Comparison of ENCODE assay signal across 10 cellular contexts in the genomic region with DNA sequence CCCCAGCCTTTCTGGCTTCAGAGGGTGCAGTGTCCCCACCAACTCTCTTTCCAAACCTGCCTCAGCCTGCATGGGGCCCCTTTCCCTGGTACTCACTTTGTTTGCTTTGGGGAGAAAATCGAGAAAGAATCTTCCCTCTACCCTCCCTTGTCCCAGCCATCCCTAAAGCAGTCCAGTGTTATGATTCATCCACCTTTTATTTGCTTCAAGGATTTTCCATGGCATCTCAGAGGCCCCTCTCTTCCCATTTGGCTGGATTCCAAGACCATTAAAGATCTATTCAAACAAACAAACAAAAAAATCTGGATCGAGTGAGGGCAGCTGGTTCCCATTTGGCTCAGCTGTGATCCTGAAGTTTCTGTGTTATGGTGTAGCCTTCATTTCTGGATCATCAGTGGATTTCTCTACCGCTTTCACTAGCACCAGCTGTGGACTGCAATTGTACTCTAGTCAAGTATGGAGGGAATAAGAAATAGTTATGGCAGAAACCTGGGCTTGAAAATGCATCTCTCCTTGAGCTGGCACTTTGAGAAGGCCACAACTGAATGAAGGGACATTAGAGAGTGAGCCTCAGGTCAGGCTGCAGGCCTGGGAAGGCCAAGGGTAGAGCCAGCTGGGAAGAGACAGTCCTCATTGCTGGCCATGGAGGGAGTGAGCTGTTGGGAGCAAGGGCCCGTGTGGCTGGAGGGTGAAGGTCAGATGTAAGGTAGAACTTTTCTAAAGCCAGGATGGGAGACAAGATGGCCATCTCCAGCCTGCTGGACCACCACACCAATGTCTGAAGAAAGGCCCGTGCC. TPM values are rescaled to one million over a fixed set of nuclear protein-coding genes. Genes with fewer than 3 reads are reported as not detected.
DNase-seq lines count a peak whose midpoint lies in the region; ATAC-seq, FAIRE-seq and TF ChIP-seq lines count a peak whose summit lies in the region.
"Had no signal": no experiment of that assay in that cellular context is flagged by ENCODE, and none has a peak within 500 bp of the region (broad histone marks: within the 10 kb centered on the region; RNA-seq: fewer than 3 reads in every experiment).

No MANE protein-coding gene starts in this region.

- intact Hi-C loops in right cardiac atrium (cut with DNase I), result no loop called here

- ATAC-seq in GM21367 (IDR thresholded peaks at IDR 0.05; ENCODE audit: unreplicated experiment), result no peak
- ATAC-seq in right cardiac atrium, result no peak
- ATAC-seq: lower lobe of right lung had no signal

- no peak overlapping the region for H2AFZ ChIP-seq in keratinocyte (ENCODE audit: control insufficient read depth, low read length)

- H4K20me1 ChIP-seq in keratinocyte (ENCODE audit: control insufficient read depth, extremely low read depth, insufficient read depth, low read length), result no peaks in the 10 kb centered on the region

- DNase-seq in DMS153 (lab: John Stamatoyannopoulos, UW), result peak; percentile 70
- peak; percentile 81 for DNase-seq in NCI-H1105 treated with DMSO at 0.1 percent for 48 hours (lab: John Stamatoyannopoulos, UW)
- peak; percentile 80 for DNase-seq in adipocyte (ENCODE audit: low read depth)
- no peak for DNase-seq in keratinocyte (ENCODE audit: low read depth, low spot score)
- no peak for DNase-seq in activated naive CD4-positive, alpha-beta T cell treated with Interleukin-2 at 50 U/mL for 16 hours
- DNase-seq in inferior parietal cortex (ENCODE audit: extremely low spot score), result no peak
- no peak for DNase-seq in right cardiac atrium
- DNase-seq: lower lobe of right lung had no signal

- H3K36me3 ChIP-seq in adipocyte (ENCODE audit: control insufficient read depth, insufficient read depth, low read length, severe bottlenecking), result no peaks in the 10 kb centered on the region
- no peaks in the 10 kb centered on the region for H3K36me3 ChIP-seq in keratinocyte (ENCODE audit: control insufficient read depth in 2 of 2, extremely low read depth in 1 of 2, insufficient read depth in 2 of 2, low read length in 2 of 2)
- H3K36me3 ChIP-seq: lower lobe of right lung had no signal

- no peak overlapping the region for H3K9ac ChIP-seq in adipocyte (ENCODE audit: low read length)
- no peak overlapping the region for H3K9ac ChIP-seq in keratinocyte (ENCODE audit: control insufficient read depth, extremely low read depth, insufficient read depth, low read length)

- FAIRE-seq in keratinocyte (lab: Jason Lieb, UNC), result peak; percentile 52

- dilution Hi-C loops in keratinocyte (cut with MboI; ENCODE audit: extremely low pct_ligation_motif_present, low sequenced_read_pairs), result no loop called here

- no peak overlapping the region for H3K4me3 ChIP-seq in adipocyte (ENCODE audit: low read length)
- H3K4me3 ChIP-seq in keratinocyte (ENCODE audit: control insufficient read depth in 2 of 3, extremely low read depth in 1 of 3, insufficient read depth in 2 of 3, low read depth in 1 of 3, low read length in 3 of 3), result no peak overlapping the region
- H3K4me3 ChIP-seq in right cardiac atrium (ENCODE audit: low read length), result no peak overlapping the region
- H3K4me3 ChIP-seq: lower lobe of right lung had no signal

- H3K79me2 ChIP-seq in keratinocyte (ENCODE audit: control insufficient read depth, insufficient read depth, low read length), result no peaks in the 10 kb centered on the region

- H3K9me3 ChIP-seq in adipocyte (ENCODE audit: control insufficient read depth, low read length), result no peaks in the 10 kb centered on the region
- H3K9me3 ChIP-seq in keratinocyte (ENCODE audit: control insufficient read depth, low read depth, low read length), result no peaks in the 10 kb centered on the region
- no peaks in the 10 kb centered on the region for H3K9me3 ChIP-seq in right cardiac atrium (ENCODE audit: control insufficient read depth, low read length)
- H3K9me3 ChIP-seq: lower lobe of right lung had no signal

- WGBS in right cardiac atrium, result 62% methylated on average over 5 of the region's 5 CpGs

- peak overlapping the region; percentile 37 for H3K4me2 ChIP-seq in keratinocyte (ENCODE audit: control insufficient read depth, extremely low read depth, insufficient read depth, low read depth, low read length)

- no peaks in the 10 kb centered on the region for H3K4me1 ChIP-seq in adipocyte (ENCODE audit: control insufficient read depth, insufficient read depth, low read length)
- H3K4me1 ChIP-seq in keratinocyte (ENCODE audit: control insufficient read depth, extremely low read depth, insufficient read depth, low read length), result peaks cover 21% of the 10 kb centered on the region
- H3K4me1 ChIP-seq in right cardiac atrium (ENCODE audit: control insufficient read depth, insufficient read depth, low read length), result no peaks in the 10 kb centered on the region

- H3K27me3 ChIP-seq in adipocyte (replicated peaks; ENCODE audit: control insufficient read depth, insufficient read depth, low read length) (peaks cover 28% of the 10 kb centered on the region), keratinocyte (ENCODE audit: control insufficient read depth, extremely low read depth, insufficient read depth, low read length) (no peaks in the 10 kb centered on the region), right cardiac atrium (ENCODE audit: control insufficient read depth, insufficient read depth) (no peaks in the 10 kb centered on the region)

- H3K9me1 ChIP-seq in keratinocyte (ENCODE audit: control insufficient read depth, extremely low read depth, insufficient read depth, low read length), result no peaks in the 10 kb centered on the region

- TF ChIP-seq CTCF in keratinocyte (optimal IDR thresholded peaks at IDR 0.05 in 1 of 3, IDR thresholded peaks at IDR 0.05 in 1 of 3, conservative IDR thresholded peaks at IDR 0.05 in 1 of 3; ENCODE audit: extremely low read depth in 1 of 3, insufficient read depth in 2 of 3, low read length in 3 of 3), result no peak

- H3K27ac ChIP-seq in keratinocyte (ENCODE audit: control insufficient read depth, insufficient read depth, low read length), result no peak overlapping the region
- H3K27ac ChIP-seq in right cardiac atrium (ENCODE audit: low read length), result no peak overlapping the region
- H3K27ac ChIP-seq: lower lobe of right lung had no signal

RNA-seq across cellular contexts. Expression of gene KRT71, which starts 13.7 kb away (rescaled TPM):
- not detected in 3 replicates for polyA plus RNA-seq in keratinocyte
- polyA plus RNA-seq in keratinocyte (2011; ENCODE audit: low read depth), result not detected
- polyA plus RNA-seq in keratinocyte (2011; cell fraction: cytosol; rRNA removed), result not detected in 2 replicates
- not detected in 2 replicates for polyA plus RNA-seq in keratinocyte (2011; cell fraction: nucleus; rRNA removed)
- polyA plus RNA-seq in keratinocyte (2012; ENCODE audit: low replicate concordance), result not detected in 2 replicates
- polyA minus RNA-seq in keratinocyte, result not detected in 3 replicates
- polyA minus RNA-seq in keratinocyte (2011; cell fraction: cytosol; rRNA and poly(A)+ RNA removed), result not detected
- not detected in 2 replicates for polyA minus RNA-seq in keratinocyte (2011; cell fraction: nucleus; rRNA and poly(A)+ RNA removed)
- not detected for total RNA-seq in right cardiac atrium
- polyA plus RNA-seq in right cardiac atrium, result not detected
- total RNA-seq: lower lobe of right lung; T-helper 1 cell treated with Interleukin-12 subunit alpha and Interleukin-12 subunit beta and Interleukin-4 antibody, amounts not matched to agents 30 ng/mL and 1 ng/mL, for 36 hours had no signal

RNA-seq across cellular contexts. Expression of gene KRT5, which starts 19.0 kb away (rescaled TPM):
- polyA plus RNA-seq in keratinocyte, result 14,274 to 15,814 TPM (median 15,322 TPM) in 3 replicates
- 65,106 TPM for polyA plus RNA-seq in keratinocyte (2011; ENCODE audit: low read depth)
- 14,617 and 16,515 TPM in 2 replicates for polyA plus RNA-seq in keratinocyte (2011; cell fraction: cytosol; rRNA removed)
- polyA plus RNA-seq in keratinocyte (2011; cell fraction: nucleus; rRNA removed), result 13,124 and 13,753 TPM in 2 replicates
- 14,417 and 19,307 TPM in 2 replicates for polyA plus RNA-seq in keratinocyte (2012; ENCODE audit: low replicate concordance)
- polyA minus RNA-seq in keratinocyte, result 14,077 to 29,017 TPM (median 19,306 TPM) in 3 replicates
- 38,935 TPM for polyA minus RNA-seq in keratinocyte (2011; cell fraction: cytosol; rRNA and poly(A)+ RNA removed)
- polyA minus RNA-seq in keratinocyte (2011; cell fraction: nucleus; rRNA and poly(A)+ RNA removed), result 7,770 and 7,938 TPM in 2 replicates
- not detected for total RNA-seq in right cardiac atrium
- polyA plus RNA-seq in right cardiac atrium, result 0.07 TPM
- total RNA-seq: T-helper 1 cell treated with Interleukin-12 subunit alpha and Interleukin-12 subunit beta and Interleukin-4 antibody, amounts not matched to agents 30 ng/mL and 1 ng/mL, for 36 hours had no signal

RNA-seq across cellular contexts. Expression of gene KRT74, which starts 34.4 kb away (rescaled TPM):
- polyA plus RNA-seq in keratinocyte, result 0.10 to 0.36 TPM (median 0.17 TPM) in 3 replicates
- polyA plus RNA-seq in keratinocyte (2011; ENCODE audit: low read depth), result not detected
- polyA plus RNA-seq in keratinocyte (2011; cell fraction: cytosol; rRNA removed), result 0.07 and 0.12 TPM in 2 replicates
- 0.98 and 1.1 TPM in 2 replicates for polyA plus RNA-seq in keratinocyte (2011; cell fraction: nucleus; rRNA removed)
- polyA plus RNA-seq in keratinocyte (2012; ENCODE audit: low replicate concordance), result 0.07 and 0.24 TPM in 2 replicates
- 0.19 TPM in 1 of 3 replicates, not detected in the others for polyA minus RNA-seq in keratinocyte
- polyA minus RNA-seq in keratinocyte (2011; cell fraction: cytosol; rRNA and poly(A)+ RNA removed), result not detected
- polyA minus RNA-seq in keratinocyte (2011; cell fraction: nucleus; rRNA and poly(A)+ RNA removed), result 0.23 TPM in 1 of 2 replicates, not detected in the other
- total RNA-seq in right cardiac atrium, result 1 to 10 TPM in 2 of 4 donors, under 1 TPM in 2; 0.47 to 2.2 (median 1.2) TPM
- 0.14 TPM for polyA plus RNA-seq in right cardiac atrium
- total RNA-seq: lower lobe of right lung; T-helper 1 cell treated with Interleukin-12 subunit alpha and Interleukin-12 subunit beta and Interleukin-4 antibody, amounts not matched to agents 30 ng/mL and 1 ng/mL, for 36 hours had no signal

RNA-seq across cellular contexts. Expression of gene KRT6A, which starts 46.2 kb away (rescaled TPM):
- 10,395 to 23,012 TPM (median 12,338 TPM) in 3 replicates for polyA plus RNA-seq in keratinocyte
- 36,695 TPM for polyA plus RNA-seq in keratinocyte (2011; ENCODE audit: low read depth)
- 11,622 and 15,916 TPM in 2 replicates for polyA plus RNA-seq in keratinocyte (2011; cell fraction: cytosol; rRNA removed)
- polyA plus RNA-seq in keratinocyte (2011; cell fraction: nucleus; rRNA removed), result 13,095 and 13,115 TPM in 2 replicates
- 9,877 and 13,559 TPM in 2 replicates for polyA plus RNA-seq in keratinocyte (2012; ENCODE audit: low replicate concordance)
- polyA minus RNA-seq in keratinocyte, result 12,898 to 17,765 TPM (median 16,942 TPM) in 3 replicates
- 17,686 TPM for polyA minus RNA-seq in keratinocyte (2011; cell fraction: cytosol; rRNA and poly(A)+ RNA removed)
- polyA minus RNA-seq in keratinocyte (2011; cell fraction: nucleus; rRNA and poly(A)+ RNA removed), result 6,738 and 7,678 TPM in 2 replicates
- total RNA-seq in right cardiac atrium, result not detected
- not detected for polyA plus RNA-seq in right cardiac atrium
- total RNA-seq: T-helper 1 cell treated with Interleukin-12 subunit alpha and Interleukin-12 subunit beta and Interleukin-4 antibody, amounts not matched to agents 30 ng/mL and 1 ng/mL, for 36 hours had no signal

Comparison
In these comparisons a context has a peak if more than half of its experiments do, and no peak if none do; other contexts are left out.
1. DNase-seq: peak in DMS153 (single experiment), NCI-H1105 treated with DMSO at 0.1 percent for 48 hours (single experiment) and adipocyte (single experiment); none in keratinocyte (single experiment), activated naive CD4-positive, alpha-beta T cell treated with Interleukin-2 at 50 U/mL for 16 hours (single experiment), inferior parietal cortex (single experiment) and right cardiac atrium (0 of 3).
2. RNA of gene KRT5, which starts 19.0 kb away (polyA plus RNA-seq): 13,124 to 65,106 TPM in keratinocyte; 0.07 TPM in right cardiac atrium (single experiment); every median in the first group is over 1,000 times any median in the second.